ENCODE assay signal across 8 cellular contexts in the genomic region with DNA sequence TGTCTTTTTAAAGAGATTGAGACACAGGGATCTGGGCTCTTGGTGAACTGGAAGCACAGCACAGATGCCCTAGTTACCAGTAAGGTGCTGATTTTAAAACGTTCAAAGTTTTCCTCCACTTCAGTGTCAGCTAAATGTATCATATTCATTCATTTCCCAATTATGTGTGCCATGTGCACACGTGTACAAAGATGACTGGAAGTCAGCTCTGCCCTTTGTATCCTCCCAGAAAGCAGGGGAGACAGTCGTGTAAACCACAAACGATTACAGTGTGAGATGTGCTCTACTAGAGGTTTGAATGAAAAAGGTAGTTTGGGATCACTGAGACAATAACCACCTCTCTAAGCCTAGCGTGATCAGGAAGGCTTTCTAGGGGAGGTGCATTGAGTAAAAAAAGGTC. TPM values are rescaled to one million over a fixed set of nuclear protein-coding genes. Genes with fewer than 3 reads are reported as not detected.
A peak's percentile ranks its signal among the peaks of the same experiment; 100 is the strongest.
DNase-seq lines count a peak whose midpoint lies in the region; ATAC-seq and TF ChIP-seq lines count a peak whose summit lies in the region.

No MANE protein-coding gene starts in this region.

- H3K9ac ChIP-seq in subcutaneous abdominal adipose tissue (ENCODE audit: low read length in 5 of 5) = peak overlapping the region in 4 of 5 donors; percentile 77 to 91 (median 82)

- peaks cover 17% of the 10 kb centered on the region for H3K4me1 Mint-ChIP-seq in activated CD8-positive, alpha-beta T cell treated with anti-CD3 and anti-CD28 coated beads, Interleukin-2, amount 10 ng/mL, durations not matched to agents 7 days and 5 days (ENCODE audit: low read depth)

- peaks cover 0 to 3% (median 0%) of the 10 kb centered on the region in 5 donors for H3K9me3 ChIP-seq in subcutaneous abdominal adipose tissue (ENCODE audit: control insufficient read depth in 5 of 5, low read length in 5 of 5)

- peak overlapping the region; percentile 80 to 93 (median 91) for H3K4me3 ChIP-seq in subcutaneous abdominal adipose tissue (ENCODE audit: low read depth in 1 of 5, low read length in 5 of 5)

- H3K27ac Mint-ChIP-seq in activated CD8-positive, alpha-beta T cell treated with anti-CD3 and anti-CD28 coated beads, Interleukin-2, amount 10 ng/mL, durations not matched to agents 7 days and 5 days = peak overlapping the region; percentile 86

- H3K9me3 Mint-ChIP-seq in activated CD8-positive, alpha-beta T cell treated with anti-CD3 and anti-CD28 coated beads, Interleukin-2, amount 10 ng/mL, durations not matched to agents 7 days and 5 days (ENCODE audit: insufficient read depth) = peaks cover 8% of the 10 kb centered on the region

- peaks cover 1 to 12% (median 4%) of the 10 kb centered on the region in 5 donors for H3K36me3 ChIP-seq in subcutaneous abdominal adipose tissue (ENCODE audit: control insufficient read depth in 5 of 5, insufficient read depth in 5 of 5, low read length in 5 of 5)

- POLR2A ChIA-PET in activated CD8-positive, alpha-beta T cell treated with anti-CD3 and anti-CD28 coated beads, Interleukin-2, amount 10 ng/mL, durations not matched to agents 7 days and 5 days (lab: Charles Lee) = interaction anchor here (0.5 to 1.9 kb wide), 3 partner anchors 45 to 69 kb away, joined by 3 to 5 read pairs (median 4); a partner anchor contains a TSS
- POLR2A ChIA-PET in RWPE1 (lab: Yijun Ruan, JAX; ENCODE audit: low non-redundant PET) = no interaction called here

- no peak overlapping the region for H3K27ac ChIP-seq in subcutaneous abdominal adipose tissue (ENCODE audit: low read depth, low read length)
- no peak overlapping the region for H3K27ac ChIP-seq in RWPE1

- peaks cover 46% of the 10 kb centered on the region for H3K36me3 Mint-ChIP-seq in activated CD8-positive, alpha-beta T cell treated with anti-CD3 and anti-CD28 coated beads, Interleukin-2, amount 10 ng/mL, durations not matched to agents 7 days and 5 days (ENCODE audit: low read depth)

- peaks cover 0 to 11% (median 4%) of the 10 kb centered on the region in 5 donors for H3K27me3 ChIP-seq in subcutaneous abdominal adipose tissue (ENCODE audit: control insufficient read depth in 5 of 5, insufficient read depth in 4 of 5, low read length in 5 of 5)

- CTCF ChIA-PET in activated CD8-positive, alpha-beta T cell treated with anti-CD3 and anti-CD28 coated beads, Interleukin-2, amount 10 ng/mL, durations not matched to agents 7 days and 5 days (lab: Charles Lee) = no interaction called here
- CTCF ChIA-PET in RWPE1 (lab: Yijun Ruan, JAX) = no interaction called here

- peak overlapping the region; percentile 84 for H3K4me3 Mint-ChIP-seq in activated CD8-positive, alpha-beta T cell treated with anti-CD3 and anti-CD28 coated beads, Interleukin-2, amount 10 ng/mL, durations not matched to agents 7 days and 5 days

- peak; percentile 23 for ATAC-seq in activated CD8-positive, alpha-beta T cell treated with anti-CD3 and anti-CD28 coated beads, Interleukin-2, amount 10 ng/mL, durations not matched to agents 7 days and 5 days
- ATAC-seq in HG02938 (IDR thresholded peaks at IDR 0.05; ENCODE audit: unreplicated experiment) (no peak), HG03097 (IDR thresholded peaks at IDR 0.05; ENCODE audit: low FRiP score, unreplicated experiment) (no peak)

- peaks cover 2 to 16% (median 14%) of the 10 kb centered on the region in 5 donors for H3K4me1 ChIP-seq in subcutaneous abdominal adipose tissue (ENCODE audit: control insufficient read depth in 5 of 5, insufficient read depth in 5 of 5, low read length in 5 of 5)

- no peaks in the 10 kb centered on the region for H3K27me3 Mint-ChIP-seq in activated CD8-positive, alpha-beta T cell treated with anti-CD3 and anti-CD28 coated beads, Interleukin-2, amount 10 ng/mL, durations not matched to agents 7 days and 5 days (ENCODE audit: low read depth)

- TF ChIP-seq CTCF in RWPE1 (conservative IDR thresholded peaks at IDR 0.05; ENCODE audit: low read depth) = no peak

- DNase-seq in NCI-H748 (lab: John Stamatoyannopoulos, UW; ENCODE audit: unreplicated experiment) (peak; percentile 8), NCI-H748 treated with DMSO at 0.1 percent for 48 hours (lab: John Stamatoyannopoulos, UW) (no peak), iris pigment epithelial cell (ENCODE audit: low read depth) (peak; percentile 25), RWPE1 (ENCODE audit: low spot score) (no peak)
- DNase-seq in activated CD8-positive, alpha-beta T cell treated with anti-CD3 and anti-CD28 coated beads, Interleukin-2, amount 10 ng/mL, durations not matched to agents 7 days and 5 days = no peak

RNA-seq across cellular contexts. Expression of a gene that starts 0.8 kb away (rescaled TPM):
- total RNA-seq in activated CD8-positive, alpha-beta T cell treated with anti-CD3 and anti-CD28 coated beads, Interleukin-2, amount 10 ng/mL, durations not matched to agents 7 days and 5 days = 1 to 10 TPM; 2.4 to 2.9 TPM

RNA-seq across cellular contexts. Expression of a gene that starts 29.0 kb away (rescaled TPM):
- under 1 TPM; 0.55 to 0.83 TPM for total RNA-seq in activated CD8-positive, alpha-beta T cell treated with anti-CD3 and anti-CD28 coated beads, Interleukin-2, amount 10 ng/mL, durations not matched to agents 7 days and 5 days

Comparison
In these comparisons a context has a peak if more than half of its experiments do, and no peak if none do; other contexts are left out.
1. DNase-seq: peak in NCI-H748 (single experiment) and iris pigment epithelial cell (single experiment); none in NCI-H748 treated with DMSO at 0.1 percent for 48 hours (single experiment), activated CD8-positive, alpha-beta T cell treated with anti-CD3 and anti-CD28 coated beads, Interleukin-2, amount 10 ng/mL, durations not matched to agents 7 days and 5 days (single experiment) and RWPE1 (single experiment).